Comparison of ENCODE assay signal across 8 cellular contexts in the genomic region with DNA sequence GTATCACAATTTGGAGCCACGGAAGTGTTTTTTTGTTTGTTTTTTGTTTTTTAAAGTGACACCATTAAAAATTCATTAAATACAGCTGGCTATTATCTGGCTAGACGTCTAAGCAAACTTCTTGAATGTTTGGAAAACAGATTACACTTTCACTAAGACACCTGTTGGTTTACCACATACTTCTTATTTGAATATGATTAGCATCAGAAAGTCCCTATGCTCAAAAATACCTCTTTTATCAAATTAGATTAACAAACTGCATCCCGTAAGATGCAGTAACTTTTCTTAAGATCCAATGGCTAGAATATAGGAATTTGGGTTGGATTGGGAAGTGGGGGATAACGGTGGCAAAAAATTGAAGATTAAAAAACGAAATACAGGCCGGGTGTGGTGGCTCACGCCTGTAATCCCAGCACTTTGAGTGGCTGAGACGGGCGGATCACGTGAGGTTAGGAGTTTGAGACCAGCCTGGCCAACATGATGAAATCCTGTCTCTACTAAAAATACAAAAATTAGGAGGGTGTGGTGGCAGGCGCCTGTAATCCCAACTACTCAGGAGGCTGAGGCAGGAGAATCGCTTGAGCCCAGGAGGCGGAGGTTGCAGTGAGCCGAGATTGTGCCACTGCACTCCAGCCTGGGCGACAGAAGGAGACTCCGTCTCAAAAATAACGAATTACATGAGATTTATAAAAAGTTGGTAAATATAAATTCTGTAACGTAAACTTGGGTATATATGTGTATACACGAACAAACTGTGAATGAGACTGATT. TPM values are rescaled to one million over a fixed set of nuclear protein-coding genes. Genes with fewer than 3 reads are reported as not detected.
DNase-seq lines count a peak whose midpoint lies in the region; TF ChIP-seq lines count a peak whose summit lies in the region.
"Not testable (repeated sequence)": the region's sequence is repeated elsewhere in the genome, so short reads cannot be mapped to it uniquely, and the experiment has no call there.

No MANE protein-coding gene starts in this region.

- H3K9me3 ChIP-seq in BLaER1 treated with 17β-estradiol and CSF1 and Interleukin-3, amounts not matched to agents 10 nM and 100 nM (replicated peaks in 1 of 11); HUES64 (ENCODE audit: insufficient read depth, low read depth, low read length); SJSA1 (replicated peaks); effector memory CD4-positive, alpha-beta T cell (ENCODE audit: control insufficient read depth, low read length); iPS-20b (ENCODE audit: insufficient read depth, low read depth, low read length); subcutaneous abdominal adipose tissue (ENCODE audit: control insufficient read depth in 5 of 5, low read length in 5 of 5): not testable (repeated sequence)

- not testable (repeated sequence) for DNase-seq in SJSA1 (ENCODE audit: low read depth in 1 of 2, low spot score in 2 of 2); effector memory CD4-positive, alpha-beta T cell; neural crest cell (ENCODE audit: low read depth, low spot score)

- peak overlapping the region; percentile 100 for H3K27ac Mint-ChIP-seq in activated naive CD4-positive, alpha-beta T cell treated with anti-CD3 and anti-CD28 coated beads, Interleukin-2, amount 50 U/mL, for 24 hours
- H3K27ac Mint-ChIP-seq in neural crest cell (ENCODE audit: unreplicated experiment): peak overlapping the region; percentile 95

- peaks cover 15 to 26% (median 22%) of the 10 kb centered on the region in 11 experiments; a peak in 20 of 22 replicates for H3K36me3 ChIP-seq in BLaER1 treated with 17β-estradiol and CSF1 and Interleukin-3, amounts not matched to agents 10 nM and 100 nM
- peaks cover 17% of the 10 kb centered on the region for H3K36me3 ChIP-seq in HUES64 (ENCODE audit: insufficient read depth, low read length)
- peaks cover 24% of the 10 kb centered on the region for H3K36me3 ChIP-seq in SJSA1
- H3K36me3 ChIP-seq in effector memory CD4-positive, alpha-beta T cell (ENCODE audit: control insufficient read depth, insufficient read depth, low read length): not testable (repeated sequence)
- H3K36me3 ChIP-seq in iPS-20b (ENCODE audit: insufficient read depth, low read depth, low read length): peaks cover 22% of the 10 kb centered on the region
- peaks cover 0 to 10% (median 3%) of the 10 kb centered on the region in 5 donors for H3K36me3 ChIP-seq in subcutaneous abdominal adipose tissue (ENCODE audit: control insufficient read depth in 5 of 5, insufficient read depth in 5 of 5, low read length in 5 of 5)

- peak overlapping the region; percentile 100 for H3K4me3 Mint-ChIP-seq in activated naive CD4-positive, alpha-beta T cell treated with anti-CD3 and anti-CD28 coated beads, Interleukin-2, amount 50 U/mL, for 24 hours
- peak overlapping the region; percentile 100 for H3K4me3 Mint-ChIP-seq in neural crest cell

- not testable (repeated sequence) for H3K9me3 Mint-ChIP-seq in activated naive CD4-positive, alpha-beta T cell treated with anti-CD3 and anti-CD28 coated beads, Interleukin-2, amount 50 U/mL, for 24 hours; neural crest cell

- H3K27me3 ChIP-seq in BLaER1 treated with 17β-estradiol and CSF1 and Interleukin-3, amounts not matched to agents 10 nM and 100 nM; HUES64 (ENCODE audit: insufficient read depth, low read length); SJSA1 (replicated peaks); effector memory CD4-positive, alpha-beta T cell (replicated peaks; ENCODE audit: control insufficient read depth, insufficient read depth, low read length, poor library complexity, severe bottlenecking); iPS-20b (ENCODE audit: insufficient read depth, low read length); subcutaneous abdominal adipose tissue (ENCODE audit: control insufficient read depth in 5 of 5, insufficient read depth in 4 of 5, low read length in 5 of 5): not testable (repeated sequence)

- H4K20me1 ChIP-seq in BLaER1 treated with 17β-estradiol and CSF1 and Interleukin-3, amounts not matched to agents 10 nM and 100 nM: peaks cover 3 to 22% (median 18%) of the 10 kb centered on the region in 11 experiments; a peak in 17 of 22 replicates

- H3K4me1 ChIP-seq in BLaER1 treated with 17β-estradiol and CSF1 and Interleukin-3, amounts not matched to agents 10 nM and 100 nM: peaks cover 53 to 68% (median 58%) of the 10 kb centered on the region in 10 experiments
- H3K4me1 ChIP-seq in HUES64 (ENCODE audit: insufficient read depth, low read length); effector memory CD4-positive, alpha-beta T cell (ENCODE audit: control insufficient read depth, insufficient read depth, low read length, poor library complexity, severe bottlenecking); iPS-20b (ENCODE audit: insufficient read depth, low read length): not testable (repeated sequence)
- H3K4me1 ChIP-seq in SJSA1 (replicated peaks): peaks cover 12% of the 10 kb centered on the region; the same call in 1 of the 2 replicates
- H3K4me1 ChIP-seq in subcutaneous abdominal adipose tissue (ENCODE audit: control insufficient read depth in 5 of 5, insufficient read depth in 5 of 5, low read length in 5 of 5): peaks cover 1 to 36% (median 25%) of the 10 kb centered on the region in 5 donors

- peak overlapping the region; percentile 97 to 100 (median 99) for H3K9ac ChIP-seq in BLaER1 treated with 17β-estradiol and CSF1 and Interleukin-3, amounts not matched to agents 10 nM and 100 nM
- H3K9ac ChIP-seq in HUES64 (ENCODE audit: low read depth, low read length) (peak overlapping the region; percentile 100; the same call in 1 of the 2 replicates), iPS-20b (ENCODE audit: low read depth, low read length) (peak overlapping the region; percentile 98), subcutaneous abdominal adipose tissue (ENCODE audit: low read length in 5 of 5) (peak overlapping the region; percentile 76 to 98 (median 93))

- H3K27ac ChIP-seq in BLaER1 treated with 17β-estradiol and CSF1 and Interleukin-3, amounts not matched to agents 10 nM and 100 nM: peak overlapping the region; percentile 97 to 100 (median 99)
- peak overlapping the region; percentile 98 for H3K27ac ChIP-seq in HUES64 (ENCODE audit: low read depth, low read length)
- peak overlapping the region; percentile 98 for H3K27ac ChIP-seq in SJSA1
- peak overlapping the region; percentile 95 for H3K27ac ChIP-seq in effector memory CD4-positive, alpha-beta T cell (ENCODE audit: insufficient read depth, low read length, poor library complexity, severe bottlenecking)
- H3K27ac ChIP-seq in iPS-20b (ENCODE audit: low read length): peak overlapping the region; percentile 99
- H3K27ac ChIP-seq in subcutaneous abdominal adipose tissue (ENCODE audit: low read depth, low read length): peak overlapping the region; percentile 99

- WGBS in HUES64: 91% methylated on average over 18 of the region's 19 CpGs

- peaks cover 19% of the 10 kb centered on the region for H3K36me3 Mint-ChIP-seq in activated naive CD4-positive, alpha-beta T cell treated with anti-CD3 and anti-CD28 coated beads, Interleukin-2, amount 50 U/mL, for 24 hours
- H3K36me3 Mint-ChIP-seq in neural crest cell (ENCODE audit: low read depth): peaks cover 15% of the 10 kb centered on the region

- H3K4me3 ChIP-seq in BLaER1 treated with 17β-estradiol and CSF1 and Interleukin-3, amounts not matched to agents 10 nM and 100 nM: peak overlapping the region; percentile 69 to 93 (median 84)
- H3K4me3 ChIP-seq in HUES64 (ENCODE audit: low read length) (peak overlapping the region; percentile 93), SJSA1 (peak overlapping the region; percentile 83), iPS-20b (ENCODE audit: low read length) (peak overlapping the region; percentile 97), subcutaneous abdominal adipose tissue (ENCODE audit: low read depth in 1 of 5, low read length in 5 of 5) (peak overlapping the region; percentile 82 to 97 (median 85))
- not testable (repeated sequence) for H3K4me3 ChIP-seq in effector memory CD4-positive, alpha-beta T cell (ENCODE audit: insufficient read depth, low read depth, low read length, poor library complexity, severe bottlenecking)

- H3K27me3 Mint-ChIP-seq in activated naive CD4-positive, alpha-beta T cell treated with anti-CD3 and anti-CD28 coated beads, Interleukin-2, amount 50 U/mL, for 24 hours; neural crest cell (ENCODE audit: low read depth): not testable (repeated sequence)

- TF ChIP-seq CTCF in neural crest cell (conservative IDR thresholded peaks at IDR 0.05): not testable (repeated sequence)

- H3K4me1 Mint-ChIP-seq in activated naive CD4-positive, alpha-beta T cell treated with anti-CD3 and anti-CD28 coated beads, Interleukin-2, amount 50 U/mL, for 24 hours: peaks cover 45% of the 10 kb centered on the region
- H3K4me1 Mint-ChIP-seq in neural crest cell: peaks cover 35% of the 10 kb centered on the region

- H3K4me2 ChIP-seq in BLaER1 treated with 17β-estradiol and CSF1 and Interleukin-3, amounts not matched to agents 10 nM and 100 nM: peak overlapping the region; percentile 70 to 92 (median 85)

RNA-seq across cellular contexts. Expression of gene PNRC2, which starts 1.4 kb away (rescaled TPM):
- 99.7 TPM for polyA plus RNA-seq in HUES64 (2013, experiment 1 of 2)
- 149 TPM for polyA plus RNA-seq in HUES64 (2013, experiment 2 of 2)
- 123 and 145 TPM in 2 replicates for total RNA-seq in SJSA1 (2014; rRNA removed; shearing (Covaris generic))
- total RNA-seq in neural crest cell: 178 and 189 TPM in 2 replicates

RNA-seq across cellular contexts. Expression of gene SRSF10, which starts 21.9 kb away (rescaled TPM):
- polyA plus RNA-seq in HUES64 (2013, experiment 1 of 2): 148 TPM
- polyA plus RNA-seq in HUES64 (2013, experiment 2 of 2): 144 TPM
- 145 and 147 TPM in 2 replicates for total RNA-seq in SJSA1 (2014; rRNA removed; shearing (Covaris generic))
- 219 and 228 TPM in 2 replicates for total RNA-seq in neural crest cell

RNA-seq across cellular contexts. Expression of gene CNR2, which starts 45.1 kb away (rescaled TPM):
- not detected for polyA plus RNA-seq in HUES64 (2013, experiment 1 of 2)
- polyA plus RNA-seq in HUES64 (2013, experiment 2 of 2): not detected
- total RNA-seq in SJSA1 (2014; rRNA removed; shearing (Covaris generic)): 0.08 TPM in 1 of 2 replicates, not detected in the other
- total RNA-seq in neural crest cell: not detected in 2 replicates
